Comparison of ENCODE assay signal across 1 cellular context in the genomic region with DNA sequence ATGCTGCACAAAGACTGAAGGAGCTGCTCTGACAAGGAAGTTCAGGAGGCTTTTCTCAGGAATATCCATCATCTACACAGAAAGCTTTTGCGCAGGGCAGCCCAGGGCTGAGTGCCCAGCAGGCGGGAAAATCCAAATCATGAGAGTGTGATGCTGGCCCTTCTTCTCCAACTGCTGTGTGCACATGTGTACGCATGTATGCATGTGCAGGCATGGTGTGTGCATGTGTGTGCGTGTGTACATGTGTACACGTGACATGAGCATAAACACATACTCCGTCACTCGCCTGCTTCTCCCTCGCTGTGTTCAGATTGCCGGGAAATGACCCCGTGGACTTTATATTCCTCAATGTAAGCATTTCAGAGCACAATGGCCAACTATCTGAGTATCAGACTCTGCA.
TF ChIP-seq lines count a peak whose summit lies in the region.

No MANE protein-coding gene starts in this region.

TF ChIP-seq in IMR-90, 13 proteins besides CTCF, POLR2A, EP300 and RAD21 (continued from another document):
- TF ChIP-seq RFX5 (IDR thresholded peaks at IDR 0.05; ENCODE audit: low read depth, low read length) (no peak), FOS (IDR thresholded peaks at IDR 0.05; ENCODE audit: low read depth, low read length) (no peak), SMC3 (IDR thresholded peaks at IDR 0.05; ENCODE audit: low read depth, low read length) (no peak)
